In the genomic region with DNA sequence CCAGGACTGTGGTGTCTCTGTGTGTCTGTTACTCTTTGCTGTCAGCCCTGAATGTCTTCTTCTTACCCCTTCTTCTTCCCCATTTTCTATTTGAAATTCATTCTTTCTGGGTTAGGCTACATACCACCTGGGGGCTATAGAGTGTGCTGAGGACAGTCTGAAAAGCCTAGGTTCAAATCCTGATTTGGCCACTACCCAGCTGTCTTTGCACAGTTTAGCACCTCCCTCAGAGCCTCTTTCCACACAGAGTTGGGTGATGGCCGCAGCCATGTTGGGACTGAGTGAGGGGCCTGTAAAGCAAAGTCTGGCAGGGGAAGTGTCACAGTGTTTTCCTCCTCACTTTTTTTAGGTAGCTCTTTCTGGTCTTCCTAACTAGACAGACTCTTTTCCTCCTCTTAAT, we compare ENCODE assay signal across 25 cellular contexts.
DNase-seq lines count a peak whose midpoint lies in the region; TF ChIP-seq lines count a peak whose summit lies in the region.
"Had no signal": no experiment of that assay in that cellular context is flagged by ENCODE, and none has a peak within 500 bp of the region (broad histone marks: within the 10 kb centered on the region; RNA-seq: fewer than 3 reads in every experiment).

No MANE protein-coding gene starts in this region.

- H2AFZ ChIP-seq in mammary epithelial cell (ENCODE audit: low read depth, low read length) (no peak overlapping the region), KMS-11 (ENCODE audit: low read depth) (no peak overlapping the region)

- DNase-seq in MCF 10A (ENCODE audit: unreplicated experiment) (no peak), mammary epithelial cell (no peak), dorsolateral prefrontal cortex (no peak), spleen (no peak), epidermal melanocyte (ENCODE audit: insufficient read length, low spot score) (no peak), occipital lobe (lab: John Stamatoyannopoulos, UW) (no peak), NCI-H1694 (lab: John Stamatoyannopoulos, UW) (no peak)
- DNase-seq: activated CD4-positive, alpha-beta T cell treated with anti-CD3 and anti-CD28 coated beads for 36 hours; activated effector memory CD4-positive, alpha-beta T cell treated with anti-CD3 and anti-CD28 coated beads, Interleukin-2, amount 50 U/mL, for 16 hours; aorta; CD4-positive, CD25-positive, alpha-beta regulatory T cell; effector memory CD8-positive, alpha-beta T cell; KG1; stimulated activated CD4-positive, alpha-beta T cell treated with anti-CD3 and anti-CD28 coated beads, Interleukin-1b, Interleukin-23, amount 100 ng/mL, for 48 hours; stimulated activated naive CD8-positive, alpha-beta T cell treated with anti-CD3 and anti-CD28 coated beads, Interleukin-15, Interleukin-2, amounts not matched to agents 100 U/mL and 50 U/mL, for 24 hours; SW 1271; T-helper 9 cell had no signal

- H3K27me3 ChIP-seq in mammary epithelial cell (ENCODE audit: insufficient read depth, low read length) (no peaks in the 10 kb centered on the region), KMS-11 (ENCODE audit: insufficient read depth, low read depth) (no peaks in the 10 kb centered on the region), dorsolateral prefrontal cortex (no peaks in the 10 kb centered on the region), spleen (replicated peaks in 1 of 7) (no peaks in the 10 kb centered on the region)
- H3K27me3 ChIP-seq: ovary, testis had no signal

- no peaks in the 10 kb centered on the region for H3K36me3 Mint-ChIP-seq in MCF 10A (ENCODE audit: insufficient read depth, unreplicated experiment)

- WGBS in mammary epithelial cell (ENCODE audit: low coverage, missing lambda C conversion rate) = 100% methylated on average over 1 of the region's 1 CpG
- 78 to 97% (median 95%) methylated on average over 1 of the region's 1 CpG for WGBS in spleen, 5 donors

- H3K9ac ChIP-seq in mammary epithelial cell (ENCODE audit: insufficient read depth, low read length) (no peak overlapping the region), KMS-11 (no peak overlapping the region)

- no peaks in the 10 kb centered on the region for H4K20me1 ChIP-seq in mammary epithelial cell (ENCODE audit: insufficient read depth, low read length)
- no peaks in the 10 kb centered on the region for H4K20me1 ChIP-seq in KMS-11 (ENCODE audit: insufficient read depth)

- H3K4me1 Mint-ChIP-seq in MCF 10A (ENCODE audit: insufficient read depth, unreplicated experiment) = no peaks in the 10 kb centered on the region
- H3K4me1 Mint-ChIP-seq: activated CD4-positive, alpha-beta T cell treated with anti-CD3 and anti-CD28 coated beads for 36 hours had no signal

- no TSS peak for BruUV-seq in MCF 10A (replicated peaks; lab: Mats Ljungman, UMichigan)
- BruUV-seq in mammary epithelial cell (replicated peaks; lab: Mats Ljungman, UMichigan) = no TSS peak

- CTCF ChIA-PET in MCF 10A (lab: Yijun Ruan, JAX) (no interaction called here), mammary epithelial cell (lab: Charles Lee; ENCODE audit: low non-redundant PET) (no interaction called here)

- H3K36me3 ChIP-seq in mammary epithelial cell (ENCODE audit: insufficient read depth, low read length) (no peaks in the 10 kb centered on the region), KMS-11 (ENCODE audit: insufficient read depth) (no peaks in the 10 kb centered on the region), spleen (no peaks in the 10 kb centered on the region)
- H3K36me3 ChIP-seq: ovary had no signal

- in situ Hi-C loops in mammary epithelial cell (cut with MboI; ENCODE audit: low sequenced_read_pairs in 2 of 2) = no loop called here

- no peak for TF ChIP-seq POLR2A in spleen (IDR thresholded peaks at IDR 0.05)

- H3K4me2 ChIP-seq in mammary epithelial cell (ENCODE audit: insufficient read depth, low read depth, low read length) (no peak overlapping the region), KMS-11 (peak overlapping the region; percentile 18; the same call in 1 of the 2 replicates)
- H3K4me2 ChIP-seq: smooth muscle cell had no signal

- H3K79me2 ChIP-seq in mammary epithelial cell (ENCODE audit: insufficient read depth, low read length) = peaks cover under 1% of the 10 kb centered on the region
- peaks cover 3% of the 10 kb centered on the region; the same call in 1 of the 2 replicates for H3K79me2 ChIP-seq in KMS-11 (ENCODE audit: insufficient read depth, low read depth)

- POLR2A ChIA-PET in MCF 10A (lab: Yijun Ruan, JAX) = no interaction called here

- no peaks in the 10 kb centered on the region for H3K9me3 ChIP-seq in mammary epithelial cell (replicated peaks; ENCODE audit: insufficient read depth, low read length)
- peaks cover 0 to 7% (median 0%) of the 10 kb centered on the region in 8 donors for H3K9me3 ChIP-seq in spleen
- H3K9me3 ChIP-seq: ovary, testis had no signal

- peak overlapping the region; percentile 7 for H3K27ac Mint-ChIP-seq in MCF 10A (ENCODE audit: low read depth, unreplicated experiment)
- H3K27ac Mint-ChIP-seq: activated CD4-positive, alpha-beta T cell treated with anti-CD3 and anti-CD28 coated beads for 36 hours; activated naive CD8-positive, alpha-beta T cell; effector memory CD8-positive, alpha-beta T cell had no signal

- H3K9me3 Mint-ChIP-seq in MCF 10A (ENCODE audit: unreplicated experiment) = peaks cover 5% of the 10 kb centered on the region
- H3K9me3 Mint-ChIP-seq: effector memory CD8-positive, alpha-beta T cell had no signal

- TF ChIP-seq CTCF in MCF 10A (IDR thresholded peaks at IDR 0.05; ENCODE audit: unreplicated experiment) (no peak), mammary epithelial cell (conservative IDR thresholded peaks at IDR 0.05 in 1 of 2, IDR thresholded peaks at IDR 0.05 in 1 of 2; ENCODE audit: extremely low read depth in 1 of 2, insufficient read depth in 1 of 2, low read depth in 1 of 2, low read length in 2 of 2) (no peak), KMS-11 (conservative IDR thresholded peaks at IDR 0.05; ENCODE audit: low read depth, low read length) (no peak), dorsolateral prefrontal cortex (IDR thresholded peaks at IDR 0.05 in 54 of 56, conservative IDR thresholded peaks at IDR 0.05 in 2 of 56; ENCODE audit: low read depth in 1 of 56, partially characterized antibody in 56 of 56) (no peak), spleen (IDR thresholded peaks at IDR 0.05 in 8 of 11, conservative IDR thresholded peaks at IDR 0.05 in 3 of 11) (no peak)

- H3K4me3 ChIP-seq in mammary epithelial cell (replicated peaks in 1 of 3; ENCODE audit: insufficient read depth in 1 of 3, low read depth in 2 of 3, low read length in 3 of 3) (no peak overlapping the region), KMS-11 (IDR thresholded peaks at IDR 0.05; ENCODE audit: insufficient read depth, low read depth, low read length) (no peak overlapping the region), dorsolateral prefrontal cortex (no peak overlapping the region), spleen (no peak overlapping the region)
- H3K4me3 ChIP-seq: coronary artery, lung, ovary, smooth muscle cell, testis had no signal

- H3K4me1 ChIP-seq in mammary epithelial cell (ENCODE audit: insufficient read depth, low read length) (no peaks in the 10 kb centered on the region), KMS-11 (ENCODE audit: low read depth, poor library complexity, severe bottlenecking) (peaks cover 12% of the 10 kb centered on the region), spleen (peaks cover 4 to 30% (median 13%) of the 10 kb centered on the region in 6 donors)

- intact Hi-C loops in MCF 10A (cut with micrococcal nuclease) (no loop called here), mammary epithelial cell (cut with micrococcal nuclease) (no loop called here), dorsolateral prefrontal cortex (cut with DNase I) (no loop called here), spleen (cut with DNase I; ENCODE audit: low total_unique reads) (no loop called here)

- H3K27me3 Mint-ChIP-seq in MCF 10A (ENCODE audit: insufficient read depth, unreplicated experiment) = no peaks in the 10 kb centered on the region
- H3K27me3 Mint-ChIP-seq: activated CD4-positive, alpha-beta T cell treated with anti-CD3 and anti-CD28 coated beads for 36 hours; activated naive CD8-positive, alpha-beta T cell; CD4-positive, CD25-positive, alpha-beta regulatory T cell; effector memory CD8-positive, alpha-beta T cell had no signal

- H3K27ac ChIP-seq in mammary epithelial cell (ENCODE audit: insufficient read depth, low read depth, low read length) = no peak overlapping the region
- no peak overlapping the region for H3K27ac ChIP-seq in KMS-11
- peak overlapping the region in 39 of 59 donors; percentile 2 to 82 (median 56) for H3K27ac ChIP-seq in dorsolateral prefrontal cortex
- H3K27ac ChIP-seq in spleen = peak overlapping the region in 6 of 8 donors; percentile 4 to 64 (median 28)
- H3K27ac ChIP-seq: coronary artery, testis had no signal

- dilution Hi-C loops in mammary epithelial cell (cut with HindIII; ENCODE audit: low sequenced_read_pairs) = no loop called here

- H3K4me3 Mint-ChIP-seq in MCF 10A (ENCODE audit: unreplicated experiment) = no peak overlapping the region
- H3K4me3 Mint-ChIP-seq: activated CD4-positive, alpha-beta T cell treated with anti-CD3 and anti-CD28 coated beads for 36 hours; activated naive CD8-positive, alpha-beta T cell; CD4-positive, CD25-positive, alpha-beta regulatory T cell; effector memory CD8-positive, alpha-beta T cell; nephron had no signal

Comparison
In these comparisons a context has a peak if more than half of its experiments do, and no peak if none do; other contexts are left out.
1. H3K27ac ChIP-seq: peak in dorsolateral prefrontal cortex (39 of 59) and spleen (6 of 8); none in mammary epithelial cell (single experiment) and KMS-11 (single experiment).